1 cellular context compared by ENCODE assay signal in the genomic region with DNA sequence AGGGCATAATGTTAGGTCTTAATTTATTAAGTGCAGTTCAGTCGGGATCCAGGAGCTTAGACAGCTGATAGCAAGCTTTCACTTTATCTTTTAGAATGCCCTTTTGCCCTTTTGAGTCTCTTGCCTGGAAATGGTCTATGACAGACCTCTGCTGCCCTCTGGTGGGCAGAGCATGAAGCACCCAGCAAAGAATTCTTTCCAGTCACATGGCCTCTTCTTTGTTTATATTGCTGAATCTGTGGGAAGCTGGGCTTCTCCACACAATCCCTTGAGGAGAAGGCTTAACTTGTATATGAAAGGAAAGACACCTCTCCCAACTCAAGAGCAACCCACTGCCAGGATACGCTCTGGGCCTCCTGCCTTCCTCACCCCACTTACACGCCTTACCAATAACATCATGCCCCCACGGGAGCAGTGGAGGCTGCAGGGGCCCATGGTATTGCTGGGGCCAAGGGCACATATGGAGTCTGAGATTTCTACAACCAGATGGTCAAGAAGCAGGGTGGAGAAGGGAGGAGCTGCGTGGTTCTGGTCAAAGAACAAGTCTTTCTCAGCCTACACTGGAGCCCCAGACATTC.
A peak's percentile ranks its signal among the peaks of the same experiment; 100 is the strongest.
TF ChIP-seq lines count a peak whose summit lies in the region.

No MANE protein-coding gene starts in this region.

TF ChIP-seq in HepG2, 621 proteins besides CTCF, POLR2A, EP300 and RAD21 (continued from another document and continues in another):
- TF ChIP-seq ZUFSP (CRISPR knock-in tag; IDR thresholded peaks at IDR 0.05; ENCODE audit: borderline replicate concordance) (no peak), BHLHE40 (IDR thresholded peaks at IDR 0.05; ENCODE audit: low read length) (no peak), EED (CRISPR knock-in tag; IDR thresholded peaks at IDR 0.05) (no peak), ZNF513 (CRISPR knock-in tag; conservative IDR thresholded peaks at IDR 0.05) (no peak), PBX3 (CRISPR knock-in tag; IDR thresholded peaks at IDR 0.05; ENCODE audit: borderline replicate concordance) (no peak), ZNF430 (CRISPR knock-in tag; IDR thresholded peaks at IDR 0.05) (no peak; the same call in 1 of the 2 replicates), ZBTB25 (CRISPR knock-in tag; IDR thresholded peaks at IDR 0.05) (peak; percentile 51; the same call in 1 of the 2 replicates), KLF16 (CRISPR knock-in tag; IDR thresholded peaks at IDR 0.05) (peak in 1 of 2 experiments; percentile 72; a peak in 2 of 4 replicates), CBX2 (IDR thresholded peaks at IDR 0.05; ENCODE audit: low read depth, low read length) (no peak), CBX2 (CRISPR knock-in tag; IDR thresholded peaks at IDR 0.05; ENCODE audit: low read depth) (no peak), KLF6 (CRISPR knock-in tag; IDR thresholded peaks at IDR 0.05) (peak; percentile 54; the same call in 1 of the 2 replicates), ARNTL (CRISPR knock-in tag; IDR thresholded peaks at IDR 0.05) (peak; percentile 66; the same call in 1 of the 2 replicates), TOE1 (CRISPR knock-in tag; IDR thresholded peaks at IDR 0.05) (no peak), HNF4G (IDR thresholded peaks at IDR 0.05; ENCODE audit: borderline replicate concordance, low read depth, low read length) (peak; percentile 81), HNF4G (CRISPR knock-in tag; IDR thresholded peaks at IDR 0.05; ENCODE audit: borderline replicate concordance, low read depth) (no peak), KLF9 (CRISPR knock-in tag; IDR thresholded peaks at IDR 0.05; ENCODE audit: low read depth) (no peak), YEATS2 (CRISPR knock-in tag; IDR thresholded peaks at IDR 0.05; ENCODE audit: borderline replicate concordance) (peak; percentile 68; the same call in 1 of the 2 replicates), TFDP1 (CRISPR knock-in tag; IDR thresholded peaks at IDR 0.05; ENCODE audit: borderline replicate concordance) (no peak), ZNF570 (CRISPR knock-in tag; IDR thresholded peaks at IDR 0.05; ENCODE audit: borderline replicate concordance) (no peak), DMAP1 (CRISPR knock-in tag; IDR thresholded peaks at IDR 0.05) (peak; percentile 55; the same call in 1 of the 2 replicates), THAP8 (CRISPR knock-in tag; IDR thresholded peaks at IDR 0.05; ENCODE audit: borderline replicate concordance) (no peak), SOX5 (CRISPR knock-in tag; IDR thresholded peaks at IDR 0.05; ENCODE audit: borderline replicate concordance) (0 out of 2 replicates have a peak, but pooled peaks have one; percentile 14), NR2F1 (CRISPR knock-in tag; IDR thresholded peaks at IDR 0.05) (peak; percentile 95 to 99), SNRNP70 (IDR thresholded peaks at IDR 0.05; ENCODE audit: low read depth, low read length) (no peak), NR2F6 (IDR thresholded peaks at IDR 0.05) (peak; percentile 99), NR2F6 (CRISPR knock-in tag; IDR thresholded peaks at IDR 0.05) (peak; percentile 99), EZH2 (conservative IDR thresholded peaks at IDR 0.05; ENCODE audit: low read depth, low read length) (no peak)
- TF ChIP-seq, protein P1, sequence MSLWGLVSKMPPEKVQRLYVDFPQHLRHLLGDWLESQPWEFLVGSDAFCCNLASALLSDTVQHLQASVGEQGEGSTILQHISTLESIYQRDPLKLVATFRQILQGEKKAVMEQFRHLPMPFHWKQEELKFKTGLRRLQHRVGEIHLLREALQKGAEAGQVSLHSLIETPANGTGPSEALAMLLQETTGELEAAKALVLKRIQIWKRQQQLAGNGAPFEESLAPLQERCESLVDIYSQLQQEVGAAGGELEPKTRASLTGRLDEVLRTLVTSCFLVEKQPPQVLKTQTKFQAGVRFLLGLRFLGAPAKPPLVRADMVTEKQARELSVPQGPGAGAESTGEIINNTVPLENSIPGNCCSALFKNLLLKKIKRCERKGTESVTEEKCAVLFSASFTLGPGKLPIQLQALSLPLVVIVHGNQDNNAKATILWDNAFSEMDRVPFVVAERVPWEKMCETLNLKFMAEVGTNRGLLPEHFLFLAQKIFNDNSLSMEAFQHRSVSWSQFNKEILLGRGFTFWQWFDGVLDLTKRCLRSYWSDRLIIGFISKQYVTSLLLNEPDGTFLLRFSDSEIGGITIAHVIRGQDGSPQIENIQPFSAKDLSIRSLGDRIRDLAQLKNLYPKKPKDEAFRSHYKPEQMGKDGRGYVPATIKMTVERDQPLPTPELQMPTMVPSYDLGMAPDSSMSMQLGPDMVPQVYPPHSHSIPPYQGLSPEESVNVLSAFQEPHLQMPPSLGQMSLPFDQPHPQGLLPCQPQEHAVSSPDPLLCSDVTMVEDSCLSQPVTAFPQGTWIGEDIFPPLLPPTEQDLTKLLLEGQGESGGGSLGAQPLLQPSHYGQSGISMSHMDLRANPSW (CRISPR knock-in tag; IDR thresholded peaks at IDR 0.05; ENCODE audit: borderline replicate concordance): 0 out of 2 replicates have a peak, but pooled peaks have one; percentile 50
- TF ChIP-seq, protein P2, sequence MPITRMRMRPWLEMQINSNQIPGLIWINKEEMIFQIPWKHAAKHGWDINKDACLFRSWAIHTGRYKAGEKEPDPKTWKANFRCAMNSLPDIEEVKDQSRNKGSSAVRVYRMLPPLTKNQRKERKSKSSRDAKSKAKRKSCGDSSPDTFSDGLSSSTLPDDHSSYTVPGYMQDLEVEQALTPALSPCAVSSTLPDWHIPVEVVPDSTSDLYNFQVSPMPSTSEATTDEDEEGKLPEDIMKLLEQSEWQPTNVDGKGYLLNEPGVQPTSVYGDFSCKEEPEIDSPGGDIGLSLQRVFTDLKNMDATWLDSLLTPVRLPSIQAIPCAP (CRISPR knock-in tag; IDR thresholded peaks at IDR 0.05; ENCODE audit: low read depth): no peak
- TF ChIP-seq, protein P3, sequence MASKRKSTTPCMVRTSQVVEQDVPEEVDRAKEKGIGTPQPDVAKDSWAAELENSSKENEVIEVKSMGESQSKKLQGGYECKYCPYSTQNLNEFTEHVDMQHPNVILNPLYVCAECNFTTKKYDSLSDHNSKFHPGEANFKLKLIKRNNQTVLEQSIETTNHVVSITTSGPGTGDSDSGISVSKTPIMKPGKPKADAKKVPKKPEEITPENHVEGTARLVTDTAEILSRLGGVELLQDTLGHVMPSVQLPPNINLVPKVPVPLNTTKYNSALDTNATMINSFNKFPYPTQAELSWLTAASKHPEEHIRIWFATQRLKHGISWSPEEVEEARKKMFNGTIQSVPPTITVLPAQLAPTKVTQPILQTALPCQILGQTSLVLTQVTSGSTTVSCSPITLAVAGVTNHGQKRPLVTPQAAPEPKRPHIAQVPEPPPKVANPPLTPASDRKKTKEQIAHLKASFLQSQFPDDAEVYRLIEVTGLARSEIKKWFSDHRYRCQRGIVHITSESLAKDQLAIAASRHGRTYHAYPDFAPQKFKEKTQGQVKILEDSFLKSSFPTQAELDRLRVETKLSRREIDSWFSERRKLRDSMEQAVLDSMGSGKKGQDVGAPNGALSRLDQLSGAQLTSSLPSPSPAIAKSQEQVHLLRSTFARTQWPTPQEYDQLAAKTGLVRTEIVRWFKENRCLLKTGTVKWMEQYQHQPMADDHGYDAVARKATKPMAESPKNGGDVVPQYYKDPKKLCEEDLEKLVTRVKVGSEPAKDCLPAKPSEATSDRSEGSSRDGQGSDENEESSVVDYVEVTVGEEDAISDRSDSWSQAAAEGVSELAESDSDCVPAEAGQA (IDR thresholded peaks at IDR 0.05; ENCODE audit: low read depth): no peak
- TF ChIP-seq, protein P3 (CRISPR knock-in tag; IDR thresholded peaks at IDR 0.05; ENCODE audit: borderline replicate concordance): no peak
